ENCODE assay signal across 19 cellular contexts in genomic region chr4:80208606-80209005, GRCh38. TPM values are rescaled to one million over a fixed set of nuclear protein-coding genes. Genes with fewer than 3 reads are reported as not detected.
"Had no signal": no experiment of that assay in that cellular context is flagged by ENCODE, and none has a peak within 500 bp of the region (broad histone marks: within the 10 kb centered on the region; RNA-seq: fewer than 3 reads in every experiment).

No MANE protein-coding gene starts in this region.

- H3K4me1 Mint-ChIP-seq: stimulated activated memory B cell treated with anti-CD40 and anti-IgM and Interleukin-4, amounts not matched to agents 10 μg/mL and 1 μg/mL and 100 μg/mL, for 72 hours had no signal

- H3K27me3 ChIP-seq: ovary, testis had no signal

- H3K36me3 ChIP-seq: lower lobe of right lung, ovary, tibial artery had no signal

- H3K9me3 Mint-ChIP-seq: effector memory CD8-positive, alpha-beta T cell; naive thymus-derived CD8-positive, alpha-beta T cell; stimulated activated memory B cell treated with anti-CD40 and anti-IgM and Interleukin-4, amounts not matched to agents 10 μg/mL and 1 μg/mL and 100 μg/mL, for 72 hours; type B pancreatic cell had no signal

- H3K4me1 ChIP-seq: lower lobe of right lung, testis had no signal

- H3K27ac ChIP-seq: coronary artery, lower lobe of right lung, ovary, testis, tibial artery had no signal

- H3K4me3 Mint-ChIP-seq: effector memory CD8-positive, alpha-beta T cell; stimulated activated memory B cell treated with anti-CD40 and anti-IgM and Interleukin-4, amounts not matched to agents 10 μg/mL and 1 μg/mL and 100 μg/mL, for 72 hours; type B pancreatic cell had no signal

- DNase-seq: effector memory CD8-positive, alpha-beta T cell; head of caudate nucleus; left ventricle myocardium superior; lower lobe of right lung; naive thymus-derived CD8-positive, alpha-beta T cell; nephron progenitor cell; occipital lobe; ovary; stimulated activated CD4-positive, alpha-beta T cell treated with anti-CD3 and anti-CD28 coated beads, Interleukin-4, amount 100 ng/mL, for 4 hours; stimulated activated naive CD8-positive, alpha-beta T cell treated with anti-CD3 and anti-CD28 coated beads, Interleukin-15, Interleukin-2, amounts not matched to agents 100 U/mL and 50 U/mL, for 24 hours; substantia nigra; testis; tibial artery had no signal

- H3K4me3 ChIP-seq: coronary artery, lower lobe of right lung, ovary, testis, tibial artery had no signal

- H3K27me3 Mint-ChIP-seq: effector memory CD8-positive, alpha-beta T cell had no signal

- H3K36me3 Mint-ChIP-seq: naive thymus-derived CD8-positive, alpha-beta T cell; stimulated activated memory B cell treated with anti-CD40 and anti-IgM and Interleukin-4, amounts not matched to agents 10 μg/mL and 1 μg/mL and 100 μg/mL, for 72 hours had no signal

- H3K27ac Mint-ChIP-seq: effector memory CD8-positive, alpha-beta T cell; nephron progenitor cell; progenitor cell of endocrine pancreas; stimulated activated memory B cell treated with anti-CD40 and anti-IgM and Interleukin-4, amounts not matched to agents 10 μg/mL and 1 μg/mL and 100 μg/mL, for 72 hours; type B pancreatic cell had no signal

- H3K9me3 ChIP-seq: lower lobe of right lung, ovary, testis, tibial artery had no signal

- ATAC-seq: effector memory CD8-positive, alpha-beta T cell; left ventricle myocardium superior; naive thymus-derived CD8-positive, alpha-beta T cell; sciatic nerve; stimulated activated memory B cell treated with anti-CD40 and anti-IgM and Interleukin-4, amounts not matched to agents 10 μg/mL and 1 μg/mL and 100 μg/mL, for 72 hours had no signal

RNA-seq across cellular contexts. Expression of gene FGF5, which starts 57.9 kb away (rescaled TPM):
- total RNA-seq: lower lobe of right lung; mesenteric fat pad; naive thymus-derived CD8-positive, alpha-beta T cell; testis had no signal
